In genomic region chr5:159982421-159983173, GRCh38 we compare ENCODE assay signal across 24 cellular contexts.
"Had no signal": no experiment of that assay in that cellular context is flagged by ENCODE, and none has a peak within 500 bp of the region (broad histone marks: within the 10 kb centered on the region; RNA-seq: fewer than 3 reads in every experiment).

No MANE protein-coding gene starts in this region.

- ATAC-seq: activated CD8-positive, alpha-beta T cell treated with anti-CD3 and anti-CD28 coated beads, Interleukin-2, amount 10 ng/mL, durations not matched to agents 7 days and 5 days; activated naive CD4-positive, alpha-beta T cell treated with anti-CD3 and anti-CD28 coated beads, Interleukin-2, amount 50 U/mL, for 72 hours; effector memory CD8-positive, alpha-beta T cell; left lobe of liver; natural killer cell; pancreas; right cardiac atrium; stimulated activated effector memory CD8-positive, alpha-beta T cell treated with anti-CD3 and anti-CD28 coated beads, Interleukin-12 subunit alpha, Interleukin-12 subunit beta, amount 100 ng/mL, for 72 hours had no signal

- H3K4me3 ChIP-seq: dorsolateral prefrontal cortex, pancreas, stomach, transverse colon, uterus had no signal

- H3K9me3 ChIP-seq: neutrophil, pancreas, stomach, transverse colon, uterus had no signal

- H3K36me3 ChIP-seq: brain microvascular endothelial cell, neutrophil, pancreas, stomach, transverse colon, uterus had no signal

- H3K27ac Mint-ChIP-seq: activated CD8-positive, alpha-beta T cell treated with anti-CD3 and anti-CD28 coated beads, Interleukin-2, amount 10 ng/mL, durations not matched to agents 7 days and 5 days; activated naive CD4-positive, alpha-beta T cell treated with anti-CD3 and anti-CD28 coated beads, Interleukin-2, amount 50 U/mL, for 72 hours; activated T-helper 1 cell treated with anti-CD3 and anti-CD28 coated beads, Interleukin-12 subunit alpha, Interleukin-12 subunit beta, Interleukin-2, Interleukin-4 antibody, amounts not matched to agents 30 ng/mL and 10 ng/mL and 1 ng/mL, durations not matched to agents 14 hours and 24 hours and 36 hours; effector memory CD8-positive, alpha-beta T cell; natural killer cell; stimulated activated effector memory CD8-positive, alpha-beta T cell treated with anti-CD3 and anti-CD28 coated beads, Interleukin-12 subunit alpha, Interleukin-12 subunit beta, amount 100 ng/mL, for 72 hours had no signal

- H3K4me3 Mint-ChIP-seq: activated CD8-positive, alpha-beta T cell treated with anti-CD3 and anti-CD28 coated beads, Interleukin-2, amount 10 ng/mL, durations not matched to agents 7 days and 5 days; activated T-helper 1 cell treated with anti-CD3 and anti-CD28 coated beads, Interleukin-12 subunit alpha, Interleukin-12 subunit beta, Interleukin-2, Interleukin-4 antibody, amounts not matched to agents 30 ng/mL and 10 ng/mL and 1 ng/mL, durations not matched to agents 14 hours and 24 hours and 36 hours; central memory CD8-positive, alpha-beta T cell; effector memory CD8-positive, alpha-beta T cell; natural killer cell; stimulated activated effector memory CD8-positive, alpha-beta T cell treated with anti-CD3 and anti-CD28 coated beads, Interleukin-12 subunit alpha, Interleukin-12 subunit beta, amount 100 ng/mL, for 72 hours had no signal

- H3K36me3 Mint-ChIP-seq: activated naive CD4-positive, alpha-beta T cell treated with anti-CD3 and anti-CD28 coated beads, Interleukin-2, amount 50 U/mL, for 72 hours; natural killer cell; stimulated activated effector memory CD8-positive, alpha-beta T cell treated with anti-CD3 and anti-CD28 coated beads, Interleukin-12 subunit alpha, Interleukin-12 subunit beta, amount 100 ng/mL, for 72 hours had no signal

- H3K4me1 ChIP-seq: pancreas, uterus had no signal

- H3K27me3 ChIP-seq: brain microvascular endothelial cell, pancreas, uterus had no signal

- DNase-seq: activated CD4-positive, alpha-beta T cell treated with anti-CD3 and anti-CD28 coated beads for 1 hour; activated CD4-positive, alpha-beta T cell treated with anti-CD3 and anti-CD28 coated beads, Interleukin-2, amount 50 U/mL, for 1 hour; activated CD8-positive, alpha-beta T cell treated with anti-CD3 and anti-CD28 coated beads, Interleukin-2, amount 10 ng/mL, durations not matched to agents 7 days and 5 days; activated gamma-delta T cell treated with Interleukin-2 at 50 U/mL for 16 hours; aorta; dorsolateral prefrontal cortex; effector memory CD8-positive, alpha-beta T cell; kidney; midbrain; natural killer cell; pancreas; right cardiac atrium; stimulated activated CD4-positive, alpha-beta T cell treated with anti-CD3 and anti-CD28 coated beads, Interleukin-2, amount 100 ng/mL, for 24 hours; stomach; T-helper 1 cell; transverse colon; uterus had no signal

- H3K27ac ChIP-seq: brain microvascular endothelial cell, dorsolateral prefrontal cortex, neutrophil, pancreas, stomach, transverse colon, uterus had no signal

- H3K9me3 Mint-ChIP-seq: activated naive CD4-positive, alpha-beta T cell treated with anti-CD3 and anti-CD28 coated beads, Interleukin-2, amount 50 U/mL, for 72 hours; activated T-helper 1 cell treated with anti-CD3 and anti-CD28 coated beads, Interleukin-12 subunit alpha, Interleukin-12 subunit beta, Interleukin-2, Interleukin-4 antibody, amounts not matched to agents 30 ng/mL and 10 ng/mL and 1 ng/mL, durations not matched to agents 14 hours and 24 hours and 36 hours; central memory CD8-positive, alpha-beta T cell; effector memory CD8-positive, alpha-beta T cell; natural killer cell; stimulated activated effector memory CD8-positive, alpha-beta T cell treated with anti-CD3 and anti-CD28 coated beads, Interleukin-12 subunit alpha, Interleukin-12 subunit beta, amount 100 ng/mL, for 72 hours had no signal

- H3K4me1 Mint-ChIP-seq: central memory CD8-positive, alpha-beta T cell; stimulated activated effector memory CD8-positive, alpha-beta T cell treated with anti-CD3 and anti-CD28 coated beads, Interleukin-12 subunit alpha, Interleukin-12 subunit beta, amount 100 ng/mL, for 72 hours had no signal
